8 cellular contexts compared by ENCODE assay signal in genomic region chr19:47232422-47233211, GRCh38. TPM values are rescaled to one million over a fixed set of nuclear protein-coding genes. Genes with fewer than 3 reads are reported as not detected.
DNase-seq lines count a peak whose midpoint lies in the region; ATAC-seq and TF ChIP-seq lines count a peak whose summit lies in the region.

No MANE protein-coding gene starts in this region.

- no CpG with 5 or more reads among the region's 16 CpGs for WGBS in trophoblast cell (ENCODE audit: extremely low coverage, insufficient coverage, insufficient read length)

- H4K91ac ChIP-seq in trophoblast cell (ENCODE audit: low read depth, low read length): peak overlapping the region; percentile 86

- H3K4me1 ChIP-seq in Peyer's patch (peaks cover 0 to 43% (median 19%) of the 10 kb centered on the region in 4 donors), trophoblast cell (ENCODE audit: control insufficient read depth in 1 of 2, insufficient read depth in 2 of 2, low read length in 2 of 2) (peaks cover 22 to 31% of the 10 kb centered on the region in 2 experiments)

- H3K27me3 ChIP-seq in Peyer's patch (no peaks in the 10 kb centered on the region), trophoblast cell (ENCODE audit: insufficient read depth, low read length) (no peaks in the 10 kb centered on the region)

- H4K8ac ChIP-seq in trophoblast cell (ENCODE audit: low read depth, low read length): peak overlapping the region; percentile 55

- peaks cover 18% of the 10 kb centered on the region for H3K79me2 ChIP-seq in trophoblast cell (ENCODE audit: control insufficient read depth, insufficient read depth, low read length, poor library complexity)

- H2AK5ac ChIP-seq in trophoblast cell (ENCODE audit: low read length): peak overlapping the region; percentile 45

- peak overlapping the region; percentile 13 for H3K4ac ChIP-seq in trophoblast cell (ENCODE audit: low read depth, low read length)

- H2BK120ac ChIP-seq in trophoblast cell (ENCODE audit: insufficient read depth, low read length, poor library complexity): peak overlapping the region; percentile 79

- TF ChIP-seq CTCF in Peyer's patch (IDR thresholded peaks at IDR 0.05): no peak

- H3K27ac ChIP-seq in Peyer's patch: peak overlapping the region; percentile 97 to 100 (median 99)
- H3K27ac ChIP-seq in trophoblast cell (ENCODE audit: low read depth, low read length): peak overlapping the region; percentile 49

- no peaks in the 10 kb centered on the region for H3K9me3 ChIP-seq in Peyer's patch
- peaks cover 1% of the 10 kb centered on the region for H3K9me3 ChIP-seq in trophoblast cell (ENCODE audit: insufficient read depth, low read depth, low read length)

- peak overlapping the region; percentile 53 for H2AFZ ChIP-seq in trophoblast cell (ENCODE audit: insufficient read depth, low read length, poor library complexity)

- peak overlapping the region in 2 of 4 donors; percentile 76 to 96 for H3K4me3 ChIP-seq in Peyer's patch
- no peak overlapping the region for H3K4me3 ChIP-seq in trophoblast cell (ENCODE audit: low read depth, low read length)

- peak overlapping the region; percentile 73 for H3K18ac ChIP-seq in trophoblast cell (ENCODE audit: low read length)

- H3K79me1 ChIP-seq in trophoblast cell (ENCODE audit: low read length): peaks cover 36% of the 10 kb centered on the region

- H3K9ac ChIP-seq in trophoblast cell (ENCODE audit: low read length): no peak overlapping the region

- no peaks in the 10 kb centered on the region for H3K36me3 Mint-ChIP-seq in activated CD4-positive, alpha-beta T cell treated with anti-CD3 and anti-CD28 coated beads, Interleukin-2, amount 10 ng/mL, durations not matched to agents 24 days and 14 days (ENCODE audit: low read depth)
- H3K36me3 Mint-ChIP-seq in effector memory CD8-positive, alpha-beta T cell (ENCODE audit: insufficient read depth): peaks cover 14% of the 10 kb centered on the region

- H3K4me2 ChIP-seq in trophoblast cell (ENCODE audit: low read length): no peak overlapping the region

- peak overlapping the region; percentile 84 for H3K4me3 Mint-ChIP-seq in activated CD4-positive, alpha-beta T cell treated with anti-CD3 and anti-CD28 coated beads, Interleukin-2, amount 10 ng/mL, durations not matched to agents 24 days and 14 days
- H3K4me3 Mint-ChIP-seq in effector memory CD8-positive, alpha-beta T cell: peak overlapping the region; percentile 71 to 73

- H2BK5ac ChIP-seq in trophoblast cell (ENCODE audit: low read depth, low read length, poor library complexity): peak overlapping the region; percentile 55

- H3K4me1 Mint-ChIP-seq in activated CD4-positive, alpha-beta T cell treated with anti-CD3 and anti-CD28 coated beads, Interleukin-2, amount 10 ng/mL, durations not matched to agents 24 days and 14 days: peaks cover 17% of the 10 kb centered on the region
- peaks cover 17% of the 10 kb centered on the region in 2 donors for H3K4me1 Mint-ChIP-seq in effector memory CD8-positive, alpha-beta T cell (ENCODE audit: low read depth in 2 of 2)

- H3K36me3 ChIP-seq in Peyer's patch (no peaks in the 10 kb centered on the region), trophoblast cell (ENCODE audit: control insufficient read depth in 1 of 2, insufficient read depth in 2 of 2, low read length in 2 of 2) (no peaks in the 10 kb centered on the region)

- peak overlapping the region; percentile 85 for H2BK12ac ChIP-seq in trophoblast cell (ENCODE audit: low read length)

- peak overlapping the region; percentile 87 for H3K27ac Mint-ChIP-seq in activated CD4-positive, alpha-beta T cell treated with anti-CD3 and anti-CD28 coated beads, Interleukin-2, amount 10 ng/mL, durations not matched to agents 24 days and 14 days
- peak overlapping the region; percentile 32 to 74 for H3K27ac Mint-ChIP-seq in effector memory CD8-positive, alpha-beta T cell

- no peaks in the 10 kb centered on the region for H3K9me3 Mint-ChIP-seq in activated CD4-positive, alpha-beta T cell treated with anti-CD3 and anti-CD28 coated beads, Interleukin-2, amount 10 ng/mL, durations not matched to agents 24 days and 14 days
- no peaks in the 10 kb centered on the region for H3K9me3 Mint-ChIP-seq in effector memory CD8-positive, alpha-beta T cell

- peak overlapping the region; percentile 63 for H3K14ac ChIP-seq in trophoblast cell (ENCODE audit: low read length)

- intact Hi-C loops in activated CD4-positive, alpha-beta T cell treated with anti-CD3 and anti-CD28 coated beads, Interleukin-2, amount 10 ng/mL, durations not matched to agents 24 days and 14 days (cut with micrococcal nuclease): no loop called here

- peak overlapping the region; percentile 28 for H4K12ac ChIP-seq in trophoblast cell (ENCODE audit: low read depth, low read length)

- no peak for ATAC-seq in effector memory CD8-positive, alpha-beta T cell (replicated peaks)
- ATAC-seq in HG03571 (IDR thresholded peaks at IDR 0.05; ENCODE audit: unreplicated experiment) (no peak), HG03159 (IDR thresholded peaks at IDR 0.05; ENCODE audit: unreplicated experiment) (no peak), GM21367 (IDR thresholded peaks at IDR 0.05; ENCODE audit: unreplicated experiment) (no peak)

- TF ChIP-seq POLR2A in Peyer's patch (IDR thresholded peaks at IDR 0.05): peak; percentile 44 to 60

- DNase-seq in activated CD4-positive, alpha-beta T cell treated with anti-CD3 and anti-CD28 coated beads, Interleukin-2, amount 10 ng/mL, durations not matched to agents 24 days and 14 days: peak; percentile 79
- DNase-seq in activated CD4-positive, alpha-beta T cell treated with anti-CD3 and anti-CD28 coated beads for 1 hour: no peak
- DNase-seq in Peyer's patch (peak in 1 of 3 donors; percentile 63), trophoblast cell (peak; percentile 76 to 87)
- DNase-seq in effector memory CD8-positive, alpha-beta T cell: no peak

- peaks cover 2% of the 10 kb centered on the region for H3K27me3 Mint-ChIP-seq in activated CD4-positive, alpha-beta T cell treated with anti-CD3 and anti-CD28 coated beads, Interleukin-2, amount 10 ng/mL, durations not matched to agents 24 days and 14 days
- H3K27me3 Mint-ChIP-seq in effector memory CD8-positive, alpha-beta T cell: no peaks in the 10 kb centered on the region

- no peak overlapping the region for H3K23ac ChIP-seq in trophoblast cell (ENCODE audit: low read length)

RNA-seq across cellular contexts. Expression of gene BBC3, which starts 1.6 kb away (rescaled TPM):
- total RNA-seq in activated CD4-positive, alpha-beta T cell treated with anti-CD3 and anti-CD28 coated beads, Interleukin-2, amount 10 ng/mL, durations not matched to agents 24 days and 14 days: 17.4 and 17.6 TPM in 2 replicates
- 10 to 100 TPM in 1 of 4 donors, 1 to 10 TPM in 3; 4.1 to 10.0 (median 5.5) TPM for total RNA-seq in Peyer's patch
- 11.7 and 11.8 TPM in 2 replicates for polyA plus RNA-seq in trophoblast cell (2013)

RNA-seq across cellular contexts. Expression of gene CCDC9, which starts 23.7 kb away (rescaled TPM):
- total RNA-seq in activated CD4-positive, alpha-beta T cell treated with anti-CD3 and anti-CD28 coated beads, Interleukin-2, amount 10 ng/mL, durations not matched to agents 24 days and 14 days: 40.6 and 44.6 TPM in 2 replicates
- 100 to 1,000 TPM in 1 of 4 donors, 10 to 100 TPM in 3; 12.1 to 104 (median 35.8) TPM for total RNA-seq in Peyer's patch
- polyA plus RNA-seq in trophoblast cell (2013): 57.9 and 62.1 TPM in 2 replicates

RNA-seq across cellular contexts. Expression of gene INAFM1, which starts 42.1 kb away (rescaled TPM):
- total RNA-seq in activated CD4-positive, alpha-beta T cell treated with anti-CD3 and anti-CD28 coated beads, Interleukin-2, amount 10 ng/mL, durations not matched to agents 24 days and 14 days: 10.6 and 11.0 TPM in 2 replicates
- 10 to 100 TPM in 2 of 4 donors, 1 to 10 TPM in 2; 6.1 to 23.9 (median 12.8) TPM for total RNA-seq in Peyer's patch
- 13.7 and 14.5 TPM in 2 replicates for polyA plus RNA-seq in trophoblast cell (2013)

Comparison
In these comparisons a context has a peak if more than half of its experiments do, and no peak if none do; other contexts are left out.
1. DNase-seq: peak in activated CD4-positive, alpha-beta T cell treated with anti-CD3 and anti-CD28 coated beads, Interleukin-2, amount 10 ng/mL, durations not matched to agents 24 days and 14 days (single experiment) and trophoblast cell (2 of 2); none in activated CD4-positive, alpha-beta T cell treated with anti-CD3 and anti-CD28 coated beads for 1 hour (single experiment) and effector memory CD8-positive, alpha-beta T cell (0 of 3).